ENCODE assay signal across 27 cellular contexts in the genomic region with DNA sequence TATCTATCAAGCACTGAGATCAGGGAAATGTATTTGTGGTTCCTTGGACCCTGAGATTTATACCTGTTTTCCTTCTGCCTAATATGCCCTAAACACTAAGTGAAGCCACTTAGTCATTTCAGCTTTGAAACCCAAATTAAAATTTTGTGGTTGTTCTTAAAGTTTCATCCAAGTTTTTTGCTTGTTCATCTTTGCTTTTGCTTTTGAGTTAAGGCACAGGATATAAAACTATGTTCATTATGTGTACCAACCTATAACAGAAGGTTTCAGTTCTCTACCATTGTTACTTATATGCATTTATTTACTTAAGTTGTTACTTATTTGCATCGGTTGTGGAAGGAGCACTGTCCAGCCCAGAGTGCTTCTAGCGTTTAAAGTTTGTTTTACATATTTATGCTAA.
A peak's percentile ranks its signal among the peaks of the same experiment; 100 is the strongest.
DNase-seq lines count a peak whose midpoint lies in the region; ATAC-seq, FAIRE-seq and TF ChIP-seq lines count a peak whose summit lies in the region.
"Had no signal": no experiment of that assay in that cellular context is flagged by ENCODE, and none has a peak within 500 bp of the region (broad histone marks: within the 10 kb centered on the region; RNA-seq: fewer than 3 reads in every experiment).

No MANE protein-coding gene starts in this region.

- FAIRE-seq in small intestine (lab: Jason Lieb, UNC) = no peak
- FAIRE-seq: endothelial cell of umbilical vein, RCC 7860 had no signal

- no peak overlapping the region for H3K27ac ChIP-seq in small intestine (ENCODE audit: low read depth in 1 of 2, low read length in 1 of 2)
- H3K27ac ChIP-seq: 22Rv1, coronary artery, prostate gland, spleen, tibial artery had no signal

- ATAC-seq in GM19395 (IDR thresholded peaks at IDR 0.05; ENCODE audit: unreplicated experiment) (peak; percentile 83), HG02610 (IDR thresholded peaks at IDR 0.05; ENCODE audit: unreplicated experiment) (peak; percentile 81), HG03196 (IDR thresholded peaks at IDR 0.05; ENCODE audit: unreplicated experiment) (peak; percentile 90), HG02759 (IDR thresholded peaks at IDR 0.05; ENCODE audit: unreplicated experiment) (no peak)

- WGBS in small intestine, 3 donors = 58 to 74% (median 64%) methylated on average over 2 of the region's 2 CpGs

- no peaks in the 10 kb centered on the region for H3K4me1 ChIP-seq in small intestine (ENCODE audit: control insufficient read depth in 2 of 2, insufficient read depth in 1 of 2, low read depth in 1 of 2, low read length in 1 of 2)
- H3K4me1 ChIP-seq: prostate gland, spleen, tibial artery had no signal

- TF ChIP-seq CTCF in GM12865 (IDR thresholded peaks at IDR 0.05; ENCODE audit: insufficient read depth, low read depth, low read length, missing control alignments) = no peak

- no peaks in the 10 kb centered on the region for H3K36me3 ChIP-seq in small intestine (ENCODE audit: control insufficient read depth in 2 of 2, insufficient read depth in 2 of 2, low read length in 2 of 2)
- H3K36me3 ChIP-seq: prostate gland, spleen, tibial artery had no signal

- H3K27me3 ChIP-seq in small intestine (ENCODE audit: control insufficient read depth in 2 of 2, insufficient read depth in 2 of 2, low read length in 2 of 2) = no peaks in the 10 kb centered on the region
- H3K27me3 ChIP-seq: spleen, tibial artery had no signal

- H3K9me3 ChIP-seq in small intestine (ENCODE audit: control insufficient read depth, low read depth) = no peaks in the 10 kb centered on the region
- H3K9me3 ChIP-seq: prostate gland, spleen, tibial artery had no signal

- H3K4me3 ChIP-seq in GM12865 (ENCODE audit: low read depth, low read length) = no peak overlapping the region
- H3K4me3 ChIP-seq in small intestine (ENCODE audit: low read depth in 1 of 2, low read length in 2 of 2) = no peak overlapping the region
- H3K4me3 ChIP-seq: coronary artery, prostate gland, spleen, tibial artery had no signal

- peak; percentile 3 for DNase-seq in GM12865 (ENCODE audit: low read depth)
- no peak for DNase-seq in NCI-H2196 treated with DMSO at 0.1 percent for 48 hours (lab: John Stamatoyannopoulos, UW; ENCODE audit: unreplicated experiment)
- no peak for DNase-seq in small intestine
- no peak for DNase-seq in SHP77 treated with DMSO at 0.1 percent for 48 hours (lab: John Stamatoyannopoulos, UW)
- DNase-seq: activated CD4-positive, alpha-beta T cell treated with anti-CD3 and anti-CD28 coated beads, Interleukin-2, amount 50 U/mL, for 4 hours; activated naive CD4-positive, alpha-beta T cell treated with anti-CD3 and anti-CD28 coated beads, Interleukin-2, amount 50 U/mL, for 16 hours; activated T-cell treated with anti-CD3 and anti-CD28 coated beads, Interleukin-2, amount 50 U/mL, for 1 hour; C1 segment of cervical spinal cord; DMS153; foreskin fibroblast; H7; IMR-90; NCI-H2081; NCI-H82; nephron progenitor cell; spleen; stimulated activated naive B cell treated with anti-CD40 and anti-IgM and Interleukin-4, amounts not matched to agents 10 μg/mL and 1 μg/mL and 100 μg/mL, for 72 hours; tibial artery had no signal
